ENCODE assay signal across 8 cellular contexts in the genomic region with DNA sequence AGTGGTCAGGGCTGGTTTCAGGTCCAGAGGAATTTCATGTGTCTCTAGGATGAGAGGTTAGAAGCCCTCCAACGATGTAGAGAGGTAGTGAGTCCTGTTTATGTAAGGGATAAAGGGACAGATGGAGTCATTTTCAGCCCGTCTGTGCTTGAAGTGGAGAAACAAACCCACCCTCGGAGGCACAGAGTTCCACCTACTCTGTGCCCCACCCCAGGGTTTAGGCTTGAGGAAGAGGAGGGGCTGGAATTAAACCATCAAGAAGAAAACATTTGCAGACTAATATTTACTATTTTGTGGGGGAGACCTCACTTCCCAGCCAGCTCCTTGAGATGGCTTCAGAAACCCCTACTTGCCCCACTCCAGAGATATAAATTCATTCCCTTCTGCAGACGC. TPM values are rescaled to one million over a fixed set of nuclear protein-coding genes. Genes with fewer than 3 reads are reported as not detected.
DNase-seq lines count a peak whose midpoint lies in the region; ATAC-seq and TF ChIP-seq lines count a peak whose summit lies in the region.

No MANE protein-coding gene starts in this region.

- peaks cover 0 to 10% (median 0%) of the 10 kb centered on the region in 8 donors for H3K9me3 ChIP-seq in spleen

- H3K4me3 ChIP-seq in fibroblast of pulmonary artery (replicated peaks; ENCODE audit: low read depth, low read length), result peak overlapping the region; percentile 73
- H3K4me3 ChIP-seq in spleen, result peak overlapping the region in 5 of 8 donors; percentile 58 to 88 (median 68)

- ATAC-seq in GM19035 (IDR thresholded peaks at IDR 0.05; ENCODE audit: unreplicated experiment) (no peak), HG02571 (IDR thresholded peaks at IDR 0.05; ENCODE audit: unreplicated experiment) (no peak)

- H3K36me3 ChIP-seq in spleen, result peaks cover 0 to 19% (median 0%) of the 10 kb centered on the region in 6 donors

- H3K4me1 ChIP-seq in spleen, result peaks cover 3 to 33% (median 26%) of the 10 kb centered on the region in 6 donors

- intact Hi-C loops in spleen (cut with DNase I; ENCODE audit: low total_unique reads), result no loop called here

- peaks cover 0 to 6% (median 0%) of the 10 kb centered on the region in 7 donors for H3K27me3 ChIP-seq in spleen (replicated peaks in 1 of 7)

- no peak for TF ChIP-seq POLR2A in spleen (IDR thresholded peaks at IDR 0.05)

- H3K27ac ChIP-seq in spleen, result peak overlapping the region; percentile 72 to 94 (median 90)

- 59 to 83% (median 64%) methylated on average over 3 to 4 of the region's 4 CpGs for WGBS in spleen, 5 donors

- TF ChIP-seq CTCF in fibroblast of pulmonary artery (IDR thresholded peaks at IDR 0.05; ENCODE audit: low read length, missing control alignments), result no peak
- no peak for TF ChIP-seq CTCF in spleen (IDR thresholded peaks at IDR 0.05 in 8 of 11, conservative IDR thresholded peaks at IDR 0.05 in 3 of 11)

- DNase-seq in NCI-H2029 treated with DMSO at 0.1 percent for 48 hours (lab: John Stamatoyannopoulos, UW) (peak; percentile 0), NCI-H2029 (lab: John Stamatoyannopoulos, UW) (no peak), SHP77 treated with DMSO at 0.1 percent for 48 hours (lab: John Stamatoyannopoulos, UW) (peak; percentile 77), fibroblast of pulmonary artery (ENCODE audit: low read depth) (no peak), spleen (no peak), NK-92 (lab: John Stamatoyannopoulos, UW; ENCODE audit: unreplicated experiment) (no peak)

RNA-seq across cellular contexts. Expression of gene GNL3L, which starts 0.9 kb away (rescaled TPM):
- total RNA-seq in spleen, result 10 to 100 TPM; 30.8 to 52.3 (median 40.6) TPM
- 1 to 10 TPM; 3.0 to 8.8 (median 3.9) TPM for polyA plus RNA-seq in spleen

RNA-seq across cellular contexts. Expression of gene FGD1, which starts 33.1 kb away (rescaled TPM):
- 1 to 10 TPM; 3.1 to 5.4 (median 3.8) TPM for total RNA-seq in spleen
- polyA plus RNA-seq in spleen, result 1 to 10 TPM in 1 of 3 donors, under 1 TPM in 2; 0.73 to 1.5 (median 0.98) TPM

Comparison
In these comparisons a context has a peak if more than half of its experiments do, and no peak if none do; other contexts are left out.
1. DNase-seq: peak in NCI-H2029 treated with DMSO at 0.1 percent for 48 hours (single experiment) and SHP77 treated with DMSO at 0.1 percent for 48 hours (single experiment); none in NCI-H2029 (single experiment), fibroblast of pulmonary artery (single experiment), spleen (single experiment) and NK-92 (single experiment).